In genomic region chr7:123747089-123747488, GRCh38 we compare ENCODE assay signal across 8 cellular contexts. TPM values are rescaled to one million over a fixed set of nuclear protein-coding genes. Genes with fewer than 3 reads are reported as not detected.
DNase-seq lines count a peak whose midpoint lies in the region; ATAC-seq and TF ChIP-seq lines count a peak whose summit lies in the region.

No MANE protein-coding gene starts in this region.

- H3K4me1 ChIP-seq in CD4-positive, alpha-beta memory T cell (ENCODE audit: insufficient read depth, low read length), result peaks cover 69% of the 10 kb centered on the region
- peaks cover 28% of the 10 kb centered on the region for H3K4me1 ChIP-seq in MM.1S (ENCODE audit: low read length)

- H4K20me1 ChIP-seq in MM.1S (ENCODE audit: insufficient read depth, low read length), result peaks cover 38% of the 10 kb centered on the region

- no peaks in the 10 kb centered on the region for H3K27me3 ChIP-seq in CD4-positive, alpha-beta memory T cell (ENCODE audit: insufficient read depth, low read length)
- no peaks in the 10 kb centered on the region for H3K27me3 ChIP-seq in MM.1S (replicated peaks; ENCODE audit: insufficient read depth, low read length)

- H3K4me3 ChIP-seq in CD4-positive, alpha-beta memory T cell (ENCODE audit: low read length in 2 of 2), result peak overlapping the region; percentile 68 to 85
- H3K4me3 ChIP-seq in MM.1S (ENCODE audit: low read length), result peak overlapping the region; percentile 92

- H3K27me3 Mint-ChIP-seq in CD4-positive, alpha-beta memory T cell, result no peaks in the 10 kb centered on the region
- H3K27me3 Mint-ChIP-seq in dendritic cell treated with granulocyte-macrophage colony-stimulating factor and Interleukin-4, amounts not matched to agents 40 ng/mL and 50 ng/mL, for 4 days, result no peaks in the 10 kb centered on the region
- no peaks in the 10 kb centered on the region for H3K27me3 Mint-ChIP-seq in neural crest cell (ENCODE audit: low read depth)

- H2AFZ ChIP-seq in MM.1S (ENCODE audit: low read length), result no peak overlapping the region

- H3K9me3 Mint-ChIP-seq in CD4-positive, alpha-beta memory T cell, result no peaks in the 10 kb centered on the region
- H3K9me3 Mint-ChIP-seq in dendritic cell treated with granulocyte-macrophage colony-stimulating factor and Interleukin-4, amounts not matched to agents 40 ng/mL and 50 ng/mL, for 4 days, result no peaks in the 10 kb centered on the region
- no peaks in the 10 kb centered on the region for H3K9me3 Mint-ChIP-seq in neural crest cell

- H3K9me3 ChIP-seq in CD4-positive, alpha-beta memory T cell (ENCODE audit: control insufficient read depth in 1 of 2, low read length in 2 of 2), result no peaks in the 10 kb centered on the region
- no peaks in the 10 kb centered on the region for H3K9me3 ChIP-seq in MM.1S (replicated peaks; ENCODE audit: insufficient read depth, low read length)

- peak overlapping the region; percentile 95 for H3K4me2 ChIP-seq in MM.1S (ENCODE audit: low read depth, low read length)

- ATAC-seq in GM21360 (IDR thresholded peaks at IDR 0.05; ENCODE audit: unreplicated experiment), result no peak

- no peak for DNase-seq in CD4-positive, alpha-beta memory T cell
- peak; percentile 20 for DNase-seq in MM.1S
- no peak for DNase-seq in neural crest cell (ENCODE audit: low read depth, low spot score)
- no peak for DNase-seq in NCI-H1417 (lab: John Stamatoyannopoulos, UW)
- no peak for DNase-seq in stimulated activated CD4-positive, alpha-beta T cell treated with anti-CD3 and anti-CD28 coated beads, Interleukin-15, amount 100 ng/mL, for 24 hours
- DNase-seq in HuH-7 (ENCODE audit: low spot score), result no peak

- peaks cover 30% of the 10 kb centered on the region for H3F3A ChIP-seq in MM.1S (ENCODE audit: insufficient read depth, low read length)

- H3K36me3 Mint-ChIP-seq in CD4-positive, alpha-beta memory T cell, result peaks cover 0 to 11% of the 10 kb centered on the region in 2 donors
- H3K36me3 Mint-ChIP-seq in dendritic cell treated with granulocyte-macrophage colony-stimulating factor and Interleukin-4, amounts not matched to agents 40 ng/mL and 50 ng/mL, for 4 days (ENCODE audit: low read depth), result peaks cover 28% of the 10 kb centered on the region
- no peaks in the 10 kb centered on the region for H3K36me3 Mint-ChIP-seq in neural crest cell (ENCODE audit: low read depth)

- peak overlapping the region; percentile 84 for H3K27ac ChIP-seq in CD4-positive, alpha-beta memory T cell (ENCODE audit: low read depth, low read length)
- H3K27ac ChIP-seq in MM.1S (ENCODE audit: low read length), result peak overlapping the region; percentile 90; the same call in 1 of the 2 replicates

- no peaks in the 10 kb centered on the region for H3K36me3 ChIP-seq in CD4-positive, alpha-beta memory T cell (ENCODE audit: insufficient read depth, low read length)
- H3K36me3 ChIP-seq in MM.1S (replicated peaks; ENCODE audit: insufficient read depth, low read length), result no peaks in the 10 kb centered on the region; the same call in 1 of the 2 replicates

- H3K9ac ChIP-seq in MM.1S (ENCODE audit: low read length), result peak overlapping the region; percentile 89; the same call in 1 of the 2 replicates

- POLR2A ChIA-PET in CD4-positive, alpha-beta memory T cell (lab: Charles Lee; ENCODE audit: partially characterized antibody), result interaction anchor here (3.2 kb wide), 1 partner anchor 189 kb away, joined by 37 read pairs; the partner anchor contains the start of gene NDUFA5

- no peaks in the 10 kb centered on the region for H3K9me2 ChIP-seq in MM.1S (replicated peaks; ENCODE audit: insufficient read depth, low read length)

- H3K27ac Mint-ChIP-seq in CD4-positive, alpha-beta memory T cell, result peak overlapping the region in 6 of 7 donors; percentile 22 to 96 (median 94)
- H3K27ac Mint-ChIP-seq in dendritic cell treated with granulocyte-macrophage colony-stimulating factor and Interleukin-4, amounts not matched to agents 40 ng/mL and 50 ng/mL, for 4 days, result peak overlapping the region; percentile 98
- H3K27ac Mint-ChIP-seq in neural crest cell (ENCODE audit: unreplicated experiment), result no peak overlapping the region

- peaks cover 71% of the 10 kb centered on the region for H3K79me2 ChIP-seq in MM.1S (ENCODE audit: low read length)

- CTCF ChIA-PET in CD4-positive, alpha-beta memory T cell (lab: Charles Lee; ENCODE audit: partially characterized antibody), result no interaction called here

- intact Hi-C loops in CD4-positive, alpha-beta memory T cell (cut with micrococcal nuclease), result loop anchor here (2.0 to 5.0 kb wide), 3 partner anchors 16 to 1185 kb away; no protein-coding TSS in a partner anchor
- intact Hi-C loops in dendritic cell treated with granulocyte-macrophage colony-stimulating factor and Interleukin-4, amounts not matched to agents 40 ng/mL and 50 ng/mL, for 4 days (cut with micrococcal nuclease), result loop anchor here (5.0 kb wide), 2 partner anchors 35 to 1180 kb away; partner anchors contain the start of gene POT1

- peaks cover 52 to 73% (median 64%) of the 10 kb centered on the region in 4 donors for H3K4me1 Mint-ChIP-seq in CD4-positive, alpha-beta memory T cell
- H3K4me1 Mint-ChIP-seq in dendritic cell treated with granulocyte-macrophage colony-stimulating factor and Interleukin-4, amounts not matched to agents 40 ng/mL and 50 ng/mL, for 4 days (ENCODE audit: low read depth), result peaks cover 50% of the 10 kb centered on the region
- peaks cover 63% of the 10 kb centered on the region for H3K4me1 Mint-ChIP-seq in neural crest cell

- TF ChIP-seq CTCF in MM.1S (IDR thresholded peaks at IDR 0.05; ENCODE audit: low read length) (no peak), neural crest cell (conservative IDR thresholded peaks at IDR 0.05) (no peak)

- peak overlapping the region; percentile 88 to 98 (median 94) for H3K4me3 Mint-ChIP-seq in CD4-positive, alpha-beta memory T cell
- peak overlapping the region; percentile 96 for H3K4me3 Mint-ChIP-seq in dendritic cell treated with granulocyte-macrophage colony-stimulating factor and Interleukin-4, amounts not matched to agents 40 ng/mL and 50 ng/mL, for 4 days
- peak overlapping the region; percentile 100 for H3K4me3 Mint-ChIP-seq in neural crest cell

RNA-seq across cellular contexts. Expression of gene WASL, which starts 1.7 kb away (rescaled TPM):
- total RNA-seq in CD4-positive, alpha-beta memory T cell, result 10 to 100 TPM; 12.7 to 13.5 TPM
- 1 to 10 TPM; 1.9 to 2.9 TPM for polyA plus RNA-seq in CD4-positive, alpha-beta memory T cell
- 30.4 and 32.5 TPM in 2 replicates for total RNA-seq in neural crest cell
